Comparison of ENCODE assay signal across 8 cellular contexts in the genomic region with DNA sequence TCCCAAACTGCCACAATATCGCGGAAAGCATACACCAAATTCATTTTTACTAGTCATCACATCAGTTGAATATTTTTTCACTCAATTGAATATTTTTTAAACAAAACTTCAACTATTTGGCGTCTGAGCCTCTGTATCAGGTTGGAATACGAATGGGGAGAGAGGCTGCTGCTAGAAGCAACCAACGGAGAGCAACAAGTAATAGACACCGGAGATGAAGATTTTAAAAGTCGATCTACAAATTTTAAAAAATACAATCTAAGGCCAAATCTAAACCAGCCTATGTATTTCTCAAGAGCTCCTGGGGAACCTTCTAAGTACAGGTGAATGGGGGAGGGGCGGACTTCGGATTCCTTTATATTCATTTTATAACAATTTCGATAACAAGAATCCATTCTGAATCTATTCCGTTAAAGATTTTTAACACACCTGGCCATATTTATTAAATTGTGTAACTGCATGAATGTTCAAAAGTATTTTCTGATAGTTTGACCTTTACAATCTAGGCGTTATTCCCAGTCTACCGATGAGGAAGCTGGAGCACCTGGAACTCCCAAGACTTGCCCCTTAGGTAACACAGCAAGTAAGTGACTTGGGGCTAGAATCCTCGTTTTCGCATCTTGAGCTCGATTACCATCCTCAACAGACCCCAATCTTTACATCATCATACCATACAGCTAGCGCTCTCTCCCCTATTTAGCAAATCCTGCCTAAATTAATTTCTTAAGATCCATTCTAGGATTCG. TPM values are rescaled to one million over a fixed set of nuclear protein-coding genes. Genes with fewer than 3 reads are reported as not detected.
DNase-seq lines count a peak whose midpoint lies in the region; ATAC-seq and TF ChIP-seq lines count a peak whose summit lies in the region.

No MANE protein-coding gene starts in this region.

- H3K27ac ChIP-seq in hepatocyte = peak overlapping the region; percentile 89

- CTCF ChIA-PET in activated CD4-positive, alpha-beta T cell treated with anti-CD3 and anti-CD28 coated beads for 36 hours (lab: Charles Lee) = interaction anchor here (0.6 to 1.6 kb wide), 4 partner anchors 8 to 238 kb away, joined by 3 to 6 read pairs (median 4); no protein-coding TSS in a partner anchor

- no peaks in the 10 kb centered on the region for H3K9me3 Mint-ChIP-seq in activated CD4-positive, alpha-beta T cell treated with anti-CD3 and anti-CD28 coated beads for 36 hours (ENCODE audit: low read depth)
- H3K9me3 Mint-ChIP-seq in stimulated activated effector memory CD8-positive, alpha-beta T cell treated with anti-CD3 and anti-CD28 coated beads, Interleukin-12 subunit alpha, Interleukin-12 subunit beta, amount 100 ng/mL, for 72 hours = no peaks in the 10 kb centered on the region

- peak overlapping the region; percentile 95 for H3K4me3 Mint-ChIP-seq in activated CD4-positive, alpha-beta T cell treated with anti-CD3 and anti-CD28 coated beads for 36 hours
- peak overlapping the region; percentile 90 for H3K4me3 Mint-ChIP-seq in T-helper 17 cell
- peak overlapping the region; percentile 93 for H3K4me3 Mint-ChIP-seq in stimulated activated effector memory CD8-positive, alpha-beta T cell treated with anti-CD3 and anti-CD28 coated beads, Interleukin-12 subunit alpha, Interleukin-12 subunit beta, amount 100 ng/mL, for 72 hours

- POLR2A ChIA-PET in activated CD4-positive, alpha-beta T cell treated with anti-CD3 and anti-CD28 coated beads for 36 hours (lab: Charles Lee) = interaction anchor here (0.6 kb wide), 1 partner anchor 31 kb away, joined by 3 read pairs; no protein-coding TSS in a partner anchor

- H3K4me3 ChIP-seq in hepatocyte = peak overlapping the region; percentile 64

- H3K4me2 ChIP-seq in hepatocyte = peak overlapping the region; percentile 93

- H2AFZ ChIP-seq in hepatocyte = peak overlapping the region; percentile 96

- intact Hi-C loops in activated CD4-positive, alpha-beta T cell treated with anti-CD3 and anti-CD28 coated beads for 36 hours (cut with DNase I, micrococcal nuclease) = loop anchor here (2.0 to 10.0 kb wide), 4 partner anchors 47 to 427 kb away; a partner anchor contains a TSS

- no peaks in the 10 kb centered on the region for H3K27me3 Mint-ChIP-seq in activated CD4-positive, alpha-beta T cell treated with anti-CD3 and anti-CD28 coated beads for 36 hours
- no peaks in the 10 kb centered on the region for H3K27me3 Mint-ChIP-seq in T-helper 17 cell

- no peaks in the 10 kb centered on the region for H3K9me2 ChIP-seq in hepatocyte (replicated peaks; ENCODE audit: insufficient read depth)

- H3K4me1 ChIP-seq in hepatocyte (ENCODE audit: insufficient read depth) = no peaks in the 10 kb centered on the region

- H3K9me3 ChIP-seq in T-helper 17 cell (ENCODE audit: control insufficient read depth, low read length, poor library complexity, severe bottlenecking) (no peaks in the 10 kb centered on the region), hepatocyte (ENCODE audit: low read depth) (no peaks in the 10 kb centered on the region)

- peaks cover 33% of the 10 kb centered on the region for H3K4me1 Mint-ChIP-seq in activated CD4-positive, alpha-beta T cell treated with anti-CD3 and anti-CD28 coated beads for 36 hours
- H3K4me1 Mint-ChIP-seq in T-helper 17 cell = peaks cover 24% of the 10 kb centered on the region
- peaks cover 37% of the 10 kb centered on the region for H3K4me1 Mint-ChIP-seq in stimulated activated effector memory CD8-positive, alpha-beta T cell treated with anti-CD3 and anti-CD28 coated beads, Interleukin-12 subunit alpha, Interleukin-12 subunit beta, amount 100 ng/mL, for 72 hours

- no peaks in the 10 kb centered on the region for H4K20me1 ChIP-seq in hepatocyte (ENCODE audit: insufficient read depth, poor library complexity, severe bottlenecking)

- peak overlapping the region; percentile 80 for H3K27ac Mint-ChIP-seq in activated CD4-positive, alpha-beta T cell treated with anti-CD3 and anti-CD28 coated beads for 36 hours
- peak overlapping the region; percentile 89 for H3K27ac Mint-ChIP-seq in T-helper 17 cell
- H3K27ac Mint-ChIP-seq in stimulated activated effector memory CD8-positive, alpha-beta T cell treated with anti-CD3 and anti-CD28 coated beads, Interleukin-12 subunit alpha, Interleukin-12 subunit beta, amount 100 ng/mL, for 72 hours = peak overlapping the region; percentile 89

- H3K27me3 ChIP-seq in hepatocyte = no peaks in the 10 kb centered on the region

- no peak for ATAC-seq in activated CD4-positive, alpha-beta T cell treated with anti-CD3 and anti-CD28 coated beads for 36 hours
- ATAC-seq in T-helper 17 cell = no peak
- ATAC-seq in stimulated activated effector memory CD8-positive, alpha-beta T cell treated with anti-CD3 and anti-CD28 coated beads, Interleukin-12 subunit alpha, Interleukin-12 subunit beta, amount 100 ng/mL, for 72 hours = no peak

- H3K36me3 ChIP-seq in hepatocyte (replicated peaks; ENCODE audit: insufficient read depth, low read depth) = no peaks in the 10 kb centered on the region

- 27% methylated on average over 18 of the region's 18 CpGs for WGBS in hepatocyte (ENCODE audit: low lambda C conversion rate, missing lambda C conversion rate)

- no peak for DNase-seq in activated CD4-positive, alpha-beta T cell treated with anti-CD3 and anti-CD28 coated beads for 36 hours
- DNase-seq in activated CD4-positive, alpha-beta T cell treated with anti-CD3 and anti-CD28 coated beads, Interleukin-2, amount 50 U/mL, for 4 hours = no peak
- DNase-seq in T-helper 17 cell = no peak
- DNase-seq in hepatocyte (ENCODE audit: low spot score) = no peak
- no peak for DNase-seq in stimulated activated effector memory CD8-positive, alpha-beta T cell treated with anti-CD3 and anti-CD28 coated beads, Interleukin-12 subunit alpha, Interleukin-12 subunit beta, amount 100 ng/mL, for 72 hours (ENCODE audit: low spot score in 2 of 2)
- DNase-seq in GF-D8 (lab: John Stamatoyannopoulos, UW) = no peak
- DNase-seq in pons (ENCODE audit: low spot score) = no peak
- DNase-seq in nucleus accumbens (lab: John Stamatoyannopoulos, UW) = no peak

- peaks cover 6% of the 10 kb centered on the region for H3K36me3 Mint-ChIP-seq in activated CD4-positive, alpha-beta T cell treated with anti-CD3 and anti-CD28 coated beads for 36 hours (ENCODE audit: low read depth)
- H3K36me3 Mint-ChIP-seq in T-helper 17 cell (ENCODE audit: low read depth) = no peaks in the 10 kb centered on the region
- peaks cover 21% of the 10 kb centered on the region for H3K36me3 Mint-ChIP-seq in stimulated activated effector memory CD8-positive, alpha-beta T cell treated with anti-CD3 and anti-CD28 coated beads, Interleukin-12 subunit alpha, Interleukin-12 subunit beta, amount 100 ng/mL, for 72 hours

- peaks cover 41% of the 10 kb centered on the region for H3K79me2 ChIP-seq in hepatocyte

- no peak for TF ChIP-seq CTCF in hepatocyte (IDR thresholded peaks at IDR 0.05; ENCODE audit: poor library complexity)

RNA-seq across cellular contexts. Expression of a gene that starts 1.2 kb away (rescaled TPM):
- total RNA-seq in activated CD4-positive, alpha-beta T cell treated with anti-CD3 and anti-CD28 coated beads for 36 hours = 10 to 100 TPM; 31.1 to 33.6 TPM
- total RNA-seq in T-helper 17 cell = 1 to 10 TPM; 7.0 to 7.8 TPM
- 24.5 and 29.4 TPM in 2 replicates for total RNA-seq in hepatocyte
- 14.1 and 22.6 TPM in 2 replicates for polyA plus RNA-seq in hepatocyte
